29 cellular contexts compared by ENCODE assay signal in genomic region chr13:30091691-30092090, GRCh38.
"Had no signal": no experiment of that assay in that cellular context is flagged by ENCODE, and none has a peak within 500 bp of the region (broad histone marks: within the 10 kb centered on the region; RNA-seq: fewer than 3 reads in every experiment).

No MANE protein-coding gene starts in this region.

- H3K9me3 Mint-ChIP-seq: activated CD4-positive, alpha-beta T cell treated with anti-CD3 and anti-CD28 coated beads, Interleukin-2, amount 10 ng/mL, durations not matched to agents 7 days and 5 days; activated CD8-positive, alpha-beta T cell treated with anti-CD3 and anti-CD28 coated beads for 36 hours; activated T-cell treated with anti-CD3 and anti-CD28 coated beads, Interleukin-2, amount 50 U/mL, for 4 hours; activated T-helper 17 cell treated with anti-CD3 and anti-CD28 coated beads, Interleukin-2, amount 50 U/mL, for 72 hours; nephron progenitor cell; stimulated activated effector memory CD8-positive, alpha-beta T cell treated with anti-CD3 and anti-CD28 coated beads, Interleukin-12 subunit alpha, Interleukin-12 subunit beta, amount 100 ng/mL, for 72 hours had no signal

- H3K27me3 ChIP-seq: brain microvascular endothelial cell, neutrophil, right lobe of liver, stomach, thyroid gland, upper lobe of left lung had no signal

- H3K4me3 Mint-ChIP-seq: activated CD4-positive, alpha-beta T cell treated with anti-CD3 and anti-CD28 coated beads, Interleukin-2, amount 10 ng/mL, durations not matched to agents 7 days and 5 days; activated CD8-positive, alpha-beta T cell treated with anti-CD3 and anti-CD28 coated beads for 36 hours; activated T-cell treated with anti-CD3 and anti-CD28 coated beads, Interleukin-2, amount 50 U/mL, for 4 hours; activated T-helper 17 cell treated with anti-CD3 and anti-CD28 coated beads, Interleukin-2, amount 50 U/mL, for 72 hours; endodermal cell; naive B cell; nephron progenitor cell; stimulated activated effector memory CD8-positive, alpha-beta T cell treated with anti-CD3 and anti-CD28 coated beads, Interleukin-12 subunit alpha, Interleukin-12 subunit beta, amount 100 ng/mL, for 72 hours; T-helper 17 cell; WTC11 had no signal

- ATAC-seq: activated CD8-positive, alpha-beta T cell treated with anti-CD3 and anti-CD28 coated beads for 36 hours; activated T-cell treated with anti-CD3 and anti-CD28 coated beads, Interleukin-2, amount 50 U/mL, for 4 hours; activated T-helper 17 cell treated with anti-CD3 and anti-CD28 coated beads, Interleukin-2, amount 50 U/mL, for 72 hours; esophagus mucosa; stimulated activated effector memory CD8-positive, alpha-beta T cell treated with anti-CD3 and anti-CD28 coated beads, Interleukin-12 subunit alpha, Interleukin-12 subunit beta, amount 100 ng/mL, for 72 hours; T-helper 17 cell; WTC11 had no signal

- H3K27ac ChIP-seq: brain microvascular endothelial cell, left ventricle myocardium inferior, neutrophil, right lobe of liver, skin epidermis, stomach, thyroid gland, upper lobe of left lung had no signal

- DNase-seq: activated CD4-positive, alpha-beta T cell treated with anti-CD3 and anti-CD28 coated beads for 1 hour; activated CD4-positive, alpha-beta T cell treated with anti-CD3 and anti-CD28 coated beads, Interleukin-2, amount 10 ng/mL, durations not matched to agents 7 days and 5 days; activated CD8-positive, alpha-beta T cell treated with anti-CD3 and anti-CD28 coated beads for 36 hours; activated gamma-delta T cell treated with Interleukin-2 at 50 U/mL for 16 hours; activated naive CD4-positive, alpha-beta T cell treated with anti-CD3 and anti-CD28 coated beads, Interleukin-2, amount 50 U/mL, for 16 hours; activated T-cell treated with anti-CD3 and anti-CD28 coated beads, Interleukin-2, amount 50 U/mL, for 4 hours; amniotic stem cell; brain microvascular endothelial cell; cortex of kidney; endodermal cell; foreskin fibroblast; left ventricle myocardium inferior; naive B cell; nephron progenitor cell; right lobe of liver; stimulated activated CD4-positive, alpha-beta T cell treated with anti-CD3 and anti-CD28 coated beads, Interleukin-12 subunit alpha, Interleukin-12 subunit beta, amount 100 ng/mL, for 4 hours; stimulated activated CD4-positive, alpha-beta T cell treated with anti-CD3 and anti-CD28 coated beads, Interleukin-4, amount 100 ng/mL, for 24 hours; stomach; T-helper 17 cell; T1000; upper lobe of left lung had no signal

- H3K36me3 Mint-ChIP-seq: naive B cell; stimulated activated effector memory CD8-positive, alpha-beta T cell treated with anti-CD3 and anti-CD28 coated beads, Interleukin-12 subunit alpha, Interleukin-12 subunit beta, amount 100 ng/mL, for 72 hours had no signal

- H3K27ac Mint-ChIP-seq: activated CD4-positive, alpha-beta T cell treated with anti-CD3 and anti-CD28 coated beads, Interleukin-2, amount 10 ng/mL, durations not matched to agents 7 days and 5 days; activated CD8-positive, alpha-beta T cell treated with anti-CD3 and anti-CD28 coated beads for 36 hours; activated T-helper 17 cell treated with anti-CD3 and anti-CD28 coated beads, Interleukin-2, amount 50 U/mL, for 72 hours; endodermal cell; naive B cell; nephron progenitor cell; progenitor cell of endocrine pancreas; stimulated activated effector memory CD8-positive, alpha-beta T cell treated with anti-CD3 and anti-CD28 coated beads, Interleukin-12 subunit alpha, Interleukin-12 subunit beta, amount 100 ng/mL, for 72 hours; T-helper 17 cell; WTC11 had no signal

- H3K27me3 Mint-ChIP-seq: activated CD4-positive, alpha-beta T cell treated with anti-CD3 and anti-CD28 coated beads, Interleukin-2, amount 10 ng/mL, durations not matched to agents 7 days and 5 days; activated CD8-positive, alpha-beta T cell treated with anti-CD3 and anti-CD28 coated beads for 36 hours; activated T-helper 17 cell treated with anti-CD3 and anti-CD28 coated beads, Interleukin-2, amount 50 U/mL, for 72 hours; progenitor cell of endocrine pancreas; T-helper 17 cell had no signal

- H3K4me1 ChIP-seq: left ventricle myocardium inferior, right lobe of liver, stomach, upper lobe of left lung had no signal

- H3K9me3 ChIP-seq: left ventricle myocardium inferior, neutrophil, right lobe of liver, stomach, thyroid gland, upper lobe of left lung had no signal

- H3K36me3 ChIP-seq: brain microvascular endothelial cell, left ventricle myocardium inferior, neutrophil, right lobe of liver, stomach, thyroid gland, upper lobe of left lung had no signal

- H3K4me1 Mint-ChIP-seq: activated CD4-positive, alpha-beta T cell treated with anti-CD3 and anti-CD28 coated beads, Interleukin-2, amount 10 ng/mL, durations not matched to agents 7 days and 5 days; activated T-helper 17 cell treated with anti-CD3 and anti-CD28 coated beads, Interleukin-2, amount 50 U/mL, for 72 hours; stimulated activated effector memory CD8-positive, alpha-beta T cell treated with anti-CD3 and anti-CD28 coated beads, Interleukin-12 subunit alpha, Interleukin-12 subunit beta, amount 100 ng/mL, for 72 hours; T-helper 17 cell; WTC11 had no signal

- H3K4me3 ChIP-seq: left ventricle myocardium inferior, right lobe of liver, skin epidermis, stomach, thyroid gland, upper lobe of left lung had no signal
